ENCODE assay signal across 1 cellular context in the genomic region with DNA sequence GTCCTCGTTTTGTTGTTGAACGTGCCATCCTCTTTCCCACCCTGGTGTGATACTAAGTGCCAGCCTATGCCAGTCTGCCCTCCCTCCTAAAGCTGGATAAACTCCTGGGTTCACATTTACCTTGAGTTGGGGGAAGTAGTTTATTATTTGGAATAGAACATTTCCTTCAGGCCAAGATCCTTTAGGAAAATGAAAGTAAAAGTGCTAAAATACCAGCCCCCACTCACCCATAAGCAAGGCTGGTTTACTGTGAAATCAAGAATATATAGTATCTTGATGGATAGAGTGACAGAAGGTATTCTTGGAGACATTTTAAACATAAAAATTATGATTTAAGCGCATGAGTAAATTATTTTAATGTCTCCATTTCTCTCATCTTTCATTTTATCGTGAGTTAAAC.
TF ChIP-seq lines count a peak whose summit lies in the region.

No MANE protein-coding gene starts in this region.

TF ChIP-seq in IMR-90, 13 proteins besides CTCF, POLR2A, EP300 and RAD21:
- TF ChIP-seq SMC3 (IDR thresholded peaks at IDR 0.05; ENCODE audit: low read depth, low read length), result no peak
- no peak for TF ChIP-seq RCOR1 (IDR thresholded peaks at IDR 0.05; ENCODE audit: insufficient replicate concordance, low read length)
- TF ChIP-seq MAFK (IDR thresholded peaks at IDR 0.05; ENCODE audit: low read depth, low read length), result no peak
- TF ChIP-seq USF2 (IDR thresholded peaks at IDR 0.05; ENCODE audit: low read depth, low read length), result no peak
- no peak for TF ChIP-seq CEBPB (IDR thresholded peaks at IDR 0.05; ENCODE audit: low read depth, low read length)
- no peak for TF ChIP-seq NFE2L2 (IDR thresholded peaks at IDR 0.05; ENCODE audit: low read depth, low read length)
- no peak for TF ChIP-seq MAZ (IDR thresholded peaks at IDR 0.05; ENCODE audit: borderline replicate concordance, low read depth, low read length)
- TF ChIP-seq CHD1 (IDR thresholded peaks at IDR 0.05; ENCODE audit: low read depth, low read length), result no peak
